23 cellular contexts compared by ENCODE assay signal in genomic region chrX:104641176-104641575, GRCh38.
DNase-seq lines count a peak whose midpoint lies in the region; TF ChIP-seq lines count a peak whose summit lies in the region.
"Had no signal": no experiment of that assay in that cellular context is flagged by ENCODE, and none has a peak within 500 bp of the region (broad histone marks: within the 10 kb centered on the region; RNA-seq: fewer than 3 reads in every experiment).

No MANE protein-coding gene starts in this region.

- H3K27me3 Mint-ChIP-seq in endothelial cell (ENCODE audit: unreplicated experiment), result no peaks in the 10 kb centered on the region
- H3K27me3 Mint-ChIP-seq: dendritic cell treated with granulocyte-macrophage colony-stimulating factor and Interleukin-4, amounts not matched to agents 40 ng/mL and 50 ng/mL, for 4 days had no signal

- H3K4me2 ChIP-seq in KMS-11 (no peak overlapping the region), osteoblast (ENCODE audit: insufficient read depth, low read length) (no peak overlapping the region)

- TF ChIP-seq CTCF in KMS-11 (conservative IDR thresholded peaks at IDR 0.05; ENCODE audit: low read depth, low read length), result 0 out of 2 replicates have a peak, but pooled peaks have one; percentile 13
- no peak for TF ChIP-seq CTCF in endothelial cell (IDR thresholded peaks at IDR 0.05; ENCODE audit: unreplicated experiment)
- TF ChIP-seq CTCF in osteoblast (IDR thresholded peaks at IDR 0.05; ENCODE audit: extremely low read depth, low read depth, low read length), result no peak

- peaks cover 4% of the 10 kb centered on the region for H3K9me3 Mint-ChIP-seq in endothelial cell (ENCODE audit: unreplicated experiment)

- H3K27me3 ChIP-seq in KMS-11 (ENCODE audit: insufficient read depth, low read depth), result no peaks in the 10 kb centered on the region
- no peaks in the 10 kb centered on the region for H3K27me3 ChIP-seq in osteoblast (ENCODE audit: insufficient read depth, low read length)
- H3K27me3 ChIP-seq: BE2C, cardiac muscle cell, testis had no signal

- no peak overlapping the region for H3K27ac Mint-ChIP-seq in endothelial cell (ENCODE audit: unreplicated experiment)
- H3K27ac Mint-ChIP-seq: dendritic cell treated with granulocyte-macrophage colony-stimulating factor and Interleukin-4, amounts not matched to agents 40 ng/mL and 50 ng/mL, for 4 days; stimulated activated effector memory CD8-positive, alpha-beta T cell treated with anti-CD3 and anti-CD28 coated beads, Interleukin-12 subunit alpha, Interleukin-12 subunit beta, amount 100 ng/mL, for 72 hours had no signal

- DNase-seq in NCI-H82 (lab: John Stamatoyannopoulos, UW) (peak; percentile 0), NCI-H82 treated with DMSO at 0.1 percent for 48 hours (lab: John Stamatoyannopoulos, UW; ENCODE audit: unreplicated experiment) (no peak), endothelial cell (ENCODE audit: low spot score) (peak; percentile 2), osteoblast (ENCODE audit: insufficient read length, low spot score, missing footprints) (peak; percentile 29), AG08395 (ENCODE audit: low spot score) (no peak), putamen (ENCODE audit: low spot score) (no peak), SKM-1 treated with dmso at 0.1 percent for 144 hours (lab: John Stamatoyannopoulos, UW; ENCODE audit: unreplicated experiment) (no peak)
- DNase-seq: activated T-cell treated with anti-CD3 and anti-CD28 coated beads for 4 hours, BE2C, GF-D8, HCEC 1CT, kidney glomerular epithelial cell, MM.1S, NCI-H1436 treated with DMSO at 0.1 percent for 48 hours, NCI-H2171 treated with DMSO at 0.1 percent for 48 hours, NCI-H69, OCI-M1, SHP77, testis had no signal

- H3K27ac ChIP-seq in KMS-11 (no peak overlapping the region), osteoblast (ENCODE audit: low read depth, low read length) (no peak overlapping the region)
- H3K27ac ChIP-seq: cardiac muscle cell, testis had no signal

- H3K4me3 Mint-ChIP-seq in endothelial cell (ENCODE audit: unreplicated experiment), result no peak overlapping the region
- H3K4me3 Mint-ChIP-seq: dendritic cell treated with granulocyte-macrophage colony-stimulating factor and Interleukin-4, amounts not matched to agents 40 ng/mL and 50 ng/mL, for 4 days; stimulated activated effector memory CD8-positive, alpha-beta T cell treated with anti-CD3 and anti-CD28 coated beads, Interleukin-12 subunit alpha, Interleukin-12 subunit beta, amount 100 ng/mL, for 72 hours had no signal

- no peaks in the 10 kb centered on the region for H3K79me2 ChIP-seq in KMS-11 (ENCODE audit: insufficient read depth, low read depth)
- no peaks in the 10 kb centered on the region for H3K79me2 ChIP-seq in osteoblast (ENCODE audit: insufficient read depth, low read length)

- H2AFZ ChIP-seq in KMS-11 (ENCODE audit: low read depth) (no peak overlapping the region), osteoblast (ENCODE audit: low read length) (no peak overlapping the region)

- H3K9ac ChIP-seq in KMS-11, result no peak overlapping the region

- no peaks in the 10 kb centered on the region for H3K9me3 ChIP-seq in osteoblast (ENCODE audit: low read depth, low read length)
- H3K9me3 ChIP-seq: BE2C, testis had no signal

- H3K4me3 ChIP-seq in KMS-11 (IDR thresholded peaks at IDR 0.05; ENCODE audit: insufficient read depth, low read depth, low read length) (no peak overlapping the region), osteoblast (ENCODE audit: insufficient read depth, low read length) (no peak overlapping the region)
- H3K4me3 ChIP-seq: cardiac muscle cell, testis had no signal

- no peaks in the 10 kb centered on the region for H3K36me3 Mint-ChIP-seq in endothelial cell (ENCODE audit: low read depth, unreplicated experiment)
- H3K36me3 Mint-ChIP-seq: stimulated activated effector memory CD8-positive, alpha-beta T cell treated with anti-CD3 and anti-CD28 coated beads, Interleukin-12 subunit alpha, Interleukin-12 subunit beta, amount 100 ng/mL, for 72 hours had no signal

- no peaks in the 10 kb centered on the region for H4K20me1 ChIP-seq in KMS-11 (ENCODE audit: insufficient read depth)
- no peaks in the 10 kb centered on the region for H4K20me1 ChIP-seq in osteoblast (ENCODE audit: insufficient read depth, low read length)

- no peaks in the 10 kb centered on the region for H3K4me1 ChIP-seq in KMS-11 (ENCODE audit: low read depth, poor library complexity, severe bottlenecking)
- no peaks in the 10 kb centered on the region for H3K4me1 ChIP-seq in osteoblast (ENCODE audit: insufficient read depth, low read length)
- H3K4me1 ChIP-seq: BE2C, testis had no signal

- H3K4me1 Mint-ChIP-seq in endothelial cell (ENCODE audit: unreplicated experiment), result no peaks in the 10 kb centered on the region
- H3K4me1 Mint-ChIP-seq: stimulated activated effector memory CD8-positive, alpha-beta T cell treated with anti-CD3 and anti-CD28 coated beads, Interleukin-12 subunit alpha, Interleukin-12 subunit beta, amount 100 ng/mL, for 72 hours had no signal

- H3K36me3 ChIP-seq in KMS-11 (ENCODE audit: insufficient read depth) (no peaks in the 10 kb centered on the region), osteoblast (ENCODE audit: insufficient read depth, low read length) (no peaks in the 10 kb centered on the region)
- H3K36me3 ChIP-seq: BE2C, cardiac muscle cell had no signal

Comparison
In these comparisons a context has a peak if more than half of its experiments do, and no peak if none do; other contexts are left out.
1. DNase-seq: peak in NCI-H82 (single experiment), endothelial cell (single experiment) and osteoblast (single experiment); none in NCI-H82 treated with DMSO at 0.1 percent for 48 hours (single experiment), AG08395 (single experiment), putamen (single experiment) and SKM-1 treated with dmso at 0.1 percent for 144 hours (single experiment).